In genomic region chr15:68302729-68303128, GRCh38 we compare ENCODE assay signal across 20 cellular contexts. TPM values are rescaled to one million over a fixed set of nuclear protein-coding genes. Genes with fewer than 3 reads are reported as not detected.
DNase-seq lines count a peak whose midpoint lies in the region; ATAC-seq and TF ChIP-seq lines count a peak whose summit lies in the region.
"Had no signal": no experiment of that assay in that cellular context is flagged by ENCODE, and none has a peak within 500 bp of the region (broad histone marks: within the 10 kb centered on the region; RNA-seq: fewer than 3 reads in every experiment).

No MANE protein-coding gene starts in this region.

- H3K27me3 Mint-ChIP-seq in activated CD8-positive, alpha-beta memory T cell treated with anti-CD3 and anti-CD28 coated beads, Interleukin-2, amount 10 ng/mL, durations not matched to agents 7 days and 5 days = no peaks in the 10 kb centered on the region

- H3K4me3 ChIP-seq in coronary artery = no peak overlapping the region
- H3K4me3 ChIP-seq: A549, PC-9 had no signal

- no peak for TF ChIP-seq CTCF in coronary artery (IDR thresholded peaks at IDR 0.05)

- H3K36me3 Mint-ChIP-seq in activated CD8-positive, alpha-beta memory T cell treated with anti-CD3 and anti-CD28 coated beads, Interleukin-2, amount 10 ng/mL, durations not matched to agents 7 days and 5 days = peaks cover 3% of the 10 kb centered on the region

- ATAC-seq in activated CD8-positive, alpha-beta memory T cell treated with anti-CD3 and anti-CD28 coated beads, Interleukin-2, amount 10 ng/mL, durations not matched to agents 7 days and 5 days = no peak
- no peak for ATAC-seq in GM21528 (IDR thresholded peaks at IDR 0.05; ENCODE audit: low FRiP score, unreplicated experiment)
- ATAC-seq: A549 had no signal

- no peaks in the 10 kb centered on the region for H3K9me3 Mint-ChIP-seq in activated CD8-positive, alpha-beta memory T cell treated with anti-CD3 and anti-CD28 coated beads, Interleukin-2, amount 10 ng/mL, durations not matched to agents 7 days and 5 days (ENCODE audit: low read depth)
- H3K9me3 Mint-ChIP-seq: CD14-positive monocyte had no signal

- DNase-seq in activated CD8-positive, alpha-beta memory T cell treated with anti-CD3 and anti-CD28 coated beads, Interleukin-2, amount 10 ng/mL, durations not matched to agents 7 days and 5 days = peak; percentile 33
- no peak for DNase-seq in activated CD8-positive, alpha-beta memory T cell treated with anti-CD3 and anti-CD28 coated beads, Interleukin-2, amount 50 U/mL, for 4 hours
- DNase-seq in coronary artery (ENCODE audit: low spot score) (peak; percentile 66), mucosa of gallbladder (ENCODE audit: low spot score) (peak; percentile 6), ureter (ENCODE audit: low spot score) (peak; percentile 31), NCI-H774 (lab: John Stamatoyannopoulos, UW) (no peak)
- DNase-seq in stimulated activated CD4-positive, alpha-beta T cell treated with anti-CD3 and anti-CD28 coated beads, Interleukin-4, amount 100 ng/mL, for 24 hours = no peak
- DNase-seq: DMS53, GDM1, KBM-7, NCI-H1092, NCI-H1436, NCI-H187 treated with DMSO at 0.1 percent for 48 hours, PC-9, RPMI8226, SHP77 treated with DMSO at 0.1 percent for 48 hours had no signal

- no peak overlapping the region for H3K27ac ChIP-seq in coronary artery
- H3K27ac ChIP-seq: A549, PC-9 had no signal

- peaks cover 26% of the 10 kb centered on the region for H3K4me1 Mint-ChIP-seq in activated CD8-positive, alpha-beta memory T cell treated with anti-CD3 and anti-CD28 coated beads, Interleukin-2, amount 10 ng/mL, durations not matched to agents 7 days and 5 days

- no peak overlapping the region for H3K4me3 Mint-ChIP-seq in activated CD8-positive, alpha-beta memory T cell treated with anti-CD3 and anti-CD28 coated beads, Interleukin-2, amount 10 ng/mL, durations not matched to agents 7 days and 5 days
- H3K4me3 Mint-ChIP-seq: B cell, CD14-positive monocyte had no signal

- H3K27ac Mint-ChIP-seq in activated CD8-positive, alpha-beta memory T cell treated with anti-CD3 and anti-CD28 coated beads, Interleukin-2, amount 10 ng/mL, durations not matched to agents 7 days and 5 days = no peak overlapping the region
- H3K27ac Mint-ChIP-seq: B cell, CD14-positive monocyte had no signal

- CTCF ChIA-PET in activated CD8-positive, alpha-beta memory T cell treated with anti-CD3 and anti-CD28 coated beads, Interleukin-2, amount 10 ng/mL, durations not matched to agents 7 days and 5 days (lab: Charles Lee) = interaction anchor here (5.3 kb wide), 1 partner anchor 51 kb away, joined by 90 read pairs; no protein-coding TSS in a partner anchor

RNA-seq across cellular contexts. Expression of gene FEM1B, which starts 25.2 kb away (rescaled TPM):
- 10 to 100 TPM; 48.3 to 50.1 TPM for total RNA-seq in activated CD8-positive, alpha-beta memory T cell treated with anti-CD3 and anti-CD28 coated beads, Interleukin-2, amount 10 ng/mL, durations not matched to agents 7 days and 5 days
- total RNA-seq in mucosa of gallbladder = 51.7 TPM
- total RNA-seq in ureter = 91.5 TPM

Comparison
In these comparisons a context has a peak if more than half of its experiments do, and no peak if none do; other contexts are left out.
1. DNase-seq: peak in activated CD8-positive, alpha-beta memory T cell treated with anti-CD3 and anti-CD28 coated beads, Interleukin-2, amount 10 ng/mL, durations not matched to agents 7 days and 5 days (single experiment), coronary artery (single experiment), mucosa of gallbladder (single experiment) and ureter (single experiment); none in activated CD8-positive, alpha-beta memory T cell treated with anti-CD3 and anti-CD28 coated beads, Interleukin-2, amount 50 U/mL, for 4 hours (single experiment), stimulated activated CD4-positive, alpha-beta T cell treated with anti-CD3 and anti-CD28 coated beads, Interleukin-4, amount 100 ng/mL, for 24 hours (single experiment) and NCI-H774 (single experiment).